Comparison of ENCODE assay signal across 8 cellular contexts in the genomic region with DNA sequence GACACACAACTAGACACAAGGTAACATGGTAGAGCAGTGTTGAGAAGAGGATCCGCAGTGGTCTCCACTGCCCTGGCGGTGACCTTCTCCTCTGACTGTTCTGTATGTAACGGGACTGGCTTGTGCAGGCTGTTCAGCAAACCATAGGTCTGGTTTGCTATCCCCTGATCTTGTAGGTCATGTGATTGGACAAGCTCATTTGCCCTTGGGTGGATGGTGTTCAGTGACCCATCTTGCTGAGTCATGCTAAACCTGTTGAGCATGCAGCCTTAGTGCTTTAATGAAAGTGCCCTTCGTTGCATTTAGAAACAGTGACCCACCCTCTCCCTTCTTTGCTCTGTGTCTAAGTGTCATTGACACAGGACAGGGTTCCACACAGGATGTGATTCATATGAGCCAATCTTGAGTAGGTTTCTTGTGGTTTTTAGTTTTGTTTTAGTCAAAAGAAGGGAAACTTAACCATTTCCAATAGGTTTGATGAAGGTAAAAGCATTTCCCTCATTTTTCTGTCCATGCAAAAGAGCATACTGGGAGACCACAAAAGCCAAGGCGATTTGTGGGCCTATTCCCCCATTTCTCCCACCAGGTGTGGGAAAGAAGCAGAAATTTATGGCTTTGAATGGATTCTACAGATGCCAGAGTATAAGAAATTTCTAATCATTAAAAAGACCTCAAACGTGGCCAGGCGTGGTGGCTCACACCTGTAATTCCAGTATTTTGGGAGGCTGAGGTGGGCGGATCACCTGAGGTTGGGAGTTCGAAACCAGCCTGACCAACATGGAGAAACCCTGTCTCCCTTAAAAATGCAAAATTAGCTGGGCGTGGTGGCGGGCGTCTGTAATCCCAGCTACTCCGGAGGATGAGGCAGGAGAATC. TPM values are rescaled to one million over a fixed set of nuclear protein-coding genes. Genes with fewer than 3 reads are reported as not detected.
A peak's percentile ranks its signal among the peaks of the same experiment; 100 is the strongest.
DNase-seq lines count a peak whose midpoint lies in the region; ATAC-seq and TF ChIP-seq lines count a peak whose summit lies in the region.

No MANE protein-coding gene starts in this region.

- no peak for TF ChIP-seq CTCF in lower lobe of right lung (IDR thresholded peaks at IDR 0.05)
- TF ChIP-seq CTCF in stomach (IDR thresholded peaks at IDR 0.05) = no peak
- no peak for TF ChIP-seq CTCF in endothelial cell (IDR thresholded peaks at IDR 0.05; ENCODE audit: unreplicated experiment)

- no peak overlapping the region for H3K4me3 ChIP-seq in lower lobe of right lung
- H3K4me3 ChIP-seq in stomach = peak overlapping the region in 1 of 4 donors; percentile 10

- H3K4me3 Mint-ChIP-seq in endothelial cell (ENCODE audit: unreplicated experiment) = no peak overlapping the region

- H3K36me3 ChIP-seq in lower lobe of right lung = no peaks in the 10 kb centered on the region
- no peaks in the 10 kb centered on the region for H3K36me3 ChIP-seq in stomach

- peaks cover 33% of the 10 kb centered on the region for H3K4me1 ChIP-seq in lower lobe of right lung
- peaks cover 8 to 25% (median 13%) of the 10 kb centered on the region in 4 donors for H3K4me1 ChIP-seq in stomach

- H3K36me3 Mint-ChIP-seq in endothelial cell (ENCODE audit: low read depth, unreplicated experiment) = no peaks in the 10 kb centered on the region

- TF ChIP-seq EP300 in stomach (IDR thresholded peaks at IDR 0.05) = no peak

- ATAC-seq in GM19372 (IDR thresholded peaks at IDR 0.05; ENCODE audit: low read depth, unreplicated experiment) = peak; percentile 78
- ATAC-seq in HG03439 (IDR thresholded peaks at IDR 0.05; ENCODE audit: unreplicated experiment) = peak; percentile 59
- peak; percentile 49 for ATAC-seq in SK-N-SH treated with all-trans-retinoic acid at 6 μM for 48 hours
- ATAC-seq in lower lobe of right lung = peak; percentile 85

- intact Hi-C loops in lower lobe of right lung (cut with DNase I) (no loop called here), stomach (cut with DNase I; ENCODE audit: low total_unique reads) (no loop called here)

- WGBS in stomach, 5 donors = 78 to 88% (median 82%) methylated on average over 13 of the region's 13 CpGs

- H3K27me3 Mint-ChIP-seq in endothelial cell (ENCODE audit: unreplicated experiment) = peaks cover 1% of the 10 kb centered on the region

- H3K4me1 Mint-ChIP-seq in endothelial cell (ENCODE audit: unreplicated experiment) = peaks cover 17% of the 10 kb centered on the region

- H3K27me3 ChIP-seq in lower lobe of right lung (ENCODE audit: low read depth) (no peaks in the 10 kb centered on the region), stomach (no peaks in the 10 kb centered on the region)

- peak overlapping the region; percentile 47 for H3K27ac ChIP-seq in lower lobe of right lung
- peak overlapping the region in 4 of 5 donors; percentile 20 to 61 (median 51) for H3K27ac ChIP-seq in stomach

- no peaks in the 10 kb centered on the region for H3K9me3 ChIP-seq in lower lobe of right lung
- H3K9me3 ChIP-seq in stomach = no peaks in the 10 kb centered on the region

- no peaks in the 10 kb centered on the region for H3K9me3 Mint-ChIP-seq in endothelial cell (ENCODE audit: unreplicated experiment)

- DNase-seq in DMS53 (lab: John Stamatoyannopoulos, UW) (peak; percentile 80), amniotic stem cell (lab: John Stamatoyannopoulos, UW) (peak; percentile 35), lower lobe of right lung (no peak), stomach (peak; percentile 35), endothelial cell (ENCODE audit: low spot score) (no peak)

- no peak overlapping the region for H3K27ac Mint-ChIP-seq in endothelial cell (ENCODE audit: unreplicated experiment)

- TF ChIP-seq POLR2A in stomach (IDR thresholded peaks at IDR 0.05) = no peak

TF ChIP-seq in SK-N-SH treated with all-trans-retinoic acid at 6 μM for 48 hours, 23 proteins besides CTCF, POLR2A, EP300 and RAD21:
- TF ChIP-seq BACH2 (CRISPR knock-in tag; IDR thresholded peaks at IDR 0.05; ENCODE audit: borderline replicate concordance) = peak; percentile 63; the same call in 1 of the 2 replicates
- TF ChIP-seq TOX (CRISPR knock-in tag; IDR thresholded peaks at IDR 0.05; ENCODE audit: borderline replicate concordance) = no peak
- TF ChIP-seq CSDC2 (CRISPR knock-in tag; IDR thresholded peaks at IDR 0.05) = no peak

RNA-seq across cellular contexts. Expression of a gene that starts 32.6 kb away (rescaled TPM):
- total RNA-seq in lower lobe of right lung = 68.6 TPM
- total RNA-seq in stomach = 100 to 1,000 TPM in 4 of 5 donors, 10 to 100 TPM in 1; 26.4 to 192 (median 125) TPM
- polyA plus RNA-seq in stomach = 10 to 100 TPM; 31.8 to 54.2 (median 40.3) TPM
- total RNA-seq in endothelial cell (ENCODE audit: unreplicated experiment) = 203 TPM

Comparison
In these comparisons a context has a peak if more than half of its experiments do, and no peak if none do; other contexts are left out.
1. DNase-seq: peak in DMS53 (single experiment), amniotic stem cell (single experiment) and stomach (single experiment); none in lower lobe of right lung (single experiment) and endothelial cell (single experiment).
2. Peak in every context shown above with its lines, with median percentiles within 50 percentile points of each other: ATAC-seq.